In genomic region chr21:37267269-37268185, GRCh38 we compare ENCODE assay signal across 1 cellular context.
TF ChIP-seq lines count a peak whose summit lies in the region.

Gene VPS26C (minus strand): TSS chr21:37267334. CDS start chr21:37267294, 40 bp downstream.

TF ChIP-seq in SK-N-SH, 30 proteins besides CTCF, POLR2A, EP300 and RAD21 (continued from another document):
- TF ChIP-seq PBX3 (IDR thresholded peaks at IDR 0.05) (no peak; the same call in 1 of the 2 replicates), JUND (IDR thresholded peaks at IDR 0.05) (no peak), YY1 (IDR thresholded peaks at IDR 0.05; ENCODE audit: low read depth) (0 out of 2 replicates have a peak, but pooled peaks have one; percentile 32), TCF12 (IDR thresholded peaks at IDR 0.05) (0 out of 2 replicates have a peak, but pooled peaks have one; percentile 24), TEAD4 (IDR thresholded peaks at IDR 0.05; ENCODE audit: borderline replicate concordance, insufficient read depth) (no peak), NRF1 (IDR thresholded peaks at IDR 0.05; ENCODE audit: low read depth, low read length) (peak; percentile 88), TAF1 (IDR thresholded peaks at IDR 0.05; ENCODE audit: borderline replicate concordance, low read depth, low read length) (peak; percentile 12; the same call in 1 of the 2 replicates), RCOR1 (IDR thresholded peaks at IDR 0.05; ENCODE audit: low read length) (peak; percentile 10; the same call in 1 of the 2 replicates), MEF2A (IDR thresholded peaks at IDR 0.05; ENCODE audit: borderline replicate concordance, low read depth) (no peak)
